Comparison of ENCODE assay signal across 10 cellular contexts in the genomic region with DNA sequence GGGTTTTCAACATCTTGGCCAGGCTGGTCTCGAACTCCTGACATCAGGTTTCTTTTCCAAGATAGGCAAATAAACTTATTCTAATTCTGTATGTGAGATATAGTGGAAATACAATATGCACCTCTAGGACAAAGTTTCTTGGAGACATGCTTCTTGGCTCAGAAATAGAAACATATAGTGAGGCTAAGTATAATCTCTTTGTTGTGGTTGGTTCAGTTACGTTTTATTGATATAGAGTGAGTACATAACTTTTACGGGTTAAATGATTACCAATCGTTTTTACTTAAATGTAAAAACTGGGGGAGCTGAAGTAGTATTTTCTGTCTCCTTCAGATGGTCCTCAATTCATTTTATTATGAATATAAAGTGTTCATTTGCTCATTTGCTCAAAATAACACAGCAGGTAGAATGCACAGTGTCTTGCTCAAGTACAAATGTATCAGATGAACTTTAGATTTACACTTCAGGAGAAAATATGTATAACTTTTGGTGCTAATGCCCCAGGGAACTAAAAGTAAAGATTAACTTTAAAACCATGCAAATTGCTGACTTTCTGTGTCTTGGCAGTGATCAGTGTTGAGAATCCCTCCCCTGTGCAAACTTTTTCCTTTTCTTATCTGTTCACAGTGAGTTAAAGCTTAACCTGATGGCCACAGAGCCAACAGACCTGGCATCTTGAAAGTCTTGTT.
DNase-seq lines count a peak whose midpoint lies in the region; ATAC-seq and TF ChIP-seq lines count a peak whose summit lies in the region.
"Had no signal": no experiment of that assay in that cellular context is flagged by ENCODE, and none has a peak within 500 bp of the region (broad histone marks: within the 10 kb centered on the region; RNA-seq: fewer than 3 reads in every experiment).

No MANE protein-coding gene starts in this region.

- intact Hi-C loops in right cardiac atrium (cut with DNase I) (no loop called here), esophagus squamous epithelium (cut with DNase I) (no loop called here), upper lobe of right lung (cut with DNase I) (no loop called here)

- 59% methylated on average over 4 of the region's 4 CpGs for WGBS in right cardiac atrium
- WGBS in esophagus squamous epithelium, 2 donors = 54 to 66% methylated on average over 4 of the region's 4 CpGs

- DNase-seq in cardiac muscle cell (ENCODE audit: low read depth in 1 of 2, low spot score in 1 of 2) (no peak), right cardiac atrium (no peak), esophagus squamous epithelium (lab: John Stamatoyannopoulos, UW) (no peak), upper lobe of right lung (no peak), inferior parietal cortex (ENCODE audit: extremely low spot score) (no peak), NCI-H128 (lab: John Stamatoyannopoulos, UW; ENCODE audit: unreplicated experiment) (no peak), C1 segment of cervical spinal cord (lab: John Stamatoyannopoulos, UW) (no peak)

- H3K9me3 ChIP-seq in cardiac muscle cell (ENCODE audit: low read depth) (no peaks in the 10 kb centered on the region), right cardiac atrium (ENCODE audit: control insufficient read depth, low read length) (no peaks in the 10 kb centered on the region), esophagus squamous epithelium (no peaks in the 10 kb centered on the region), upper lobe of right lung (no peaks in the 10 kb centered on the region)

- TF ChIP-seq POLR2A in esophagus squamous epithelium (IDR thresholded peaks at IDR 0.05) = no peak

- no peaks in the 10 kb centered on the region for H3K36me3 ChIP-seq in cardiac muscle cell
- H3K36me3 ChIP-seq in esophagus squamous epithelium = no peaks in the 10 kb centered on the region
- H3K36me3 ChIP-seq in upper lobe of right lung = no peaks in the 10 kb centered on the region

- H3K4me1 ChIP-seq in cardiac muscle cell (ENCODE audit: low read depth) (peaks cover 70% of the 10 kb centered on the region), right cardiac atrium (ENCODE audit: control insufficient read depth, insufficient read depth, low read length) (peaks cover 8% of the 10 kb centered on the region), esophagus squamous epithelium (peaks cover 19 to 96% (median 55%) of the 10 kb centered on the region in 3 donors), upper lobe of right lung (peaks cover 89% of the 10 kb centered on the region)

- no peak for TF ChIP-seq CTCF in cardiac muscle cell (IDR thresholded peaks at IDR 0.05; ENCODE audit: low read depth, low read length)
- TF ChIP-seq CTCF in esophagus squamous epithelium (IDR thresholded peaks at IDR 0.05) = no peak
- no peak for TF ChIP-seq CTCF in upper lobe of right lung (IDR thresholded peaks at IDR 0.05)

- ATAC-seq in right cardiac atrium (no peak), HG03378 (IDR thresholded peaks at IDR 0.05; ENCODE audit: unreplicated experiment) (peak; percentile 85), upper lobe of right lung (peak; percentile 35)

- H3K4me3 ChIP-seq in cardiac muscle cell (no peak overlapping the region), right cardiac atrium (ENCODE audit: low read length) (no peak overlapping the region), esophagus squamous epithelium (no peak overlapping the region), upper lobe of right lung (no peak overlapping the region)

- peak overlapping the region; percentile 31 for H3K27ac ChIP-seq in cardiac muscle cell
- H3K27ac ChIP-seq in right cardiac atrium (ENCODE audit: low read length) = no peak overlapping the region
- peak overlapping the region in 3 of 4 donors; percentile 20 to 73 (median 69) for H3K27ac ChIP-seq in esophagus squamous epithelium
- H3K27ac ChIP-seq in upper lobe of right lung = peak overlapping the region; percentile 40
- H3K27ac ChIP-seq: C4-2B, HL-60 had no signal

- no peaks in the 10 kb centered on the region for H3K27me3 ChIP-seq in cardiac muscle cell
- no peaks in the 10 kb centered on the region for H3K27me3 ChIP-seq in right cardiac atrium (ENCODE audit: control insufficient read depth, insufficient read depth)
- H3K27me3 ChIP-seq in esophagus squamous epithelium = no peaks in the 10 kb centered on the region
- H3K27me3 ChIP-seq in upper lobe of right lung = no peaks in the 10 kb centered on the region

Comparison
In these comparisons a context has a peak if more than half of its experiments do, and no peak if none do; other contexts are left out.
1. ATAC-seq: peak in HG03378 (single experiment) and upper lobe of right lung (single experiment); none in right cardiac atrium (0 of 2).